ENCODE assay signal across 16 cellular contexts in the genomic region with DNA sequence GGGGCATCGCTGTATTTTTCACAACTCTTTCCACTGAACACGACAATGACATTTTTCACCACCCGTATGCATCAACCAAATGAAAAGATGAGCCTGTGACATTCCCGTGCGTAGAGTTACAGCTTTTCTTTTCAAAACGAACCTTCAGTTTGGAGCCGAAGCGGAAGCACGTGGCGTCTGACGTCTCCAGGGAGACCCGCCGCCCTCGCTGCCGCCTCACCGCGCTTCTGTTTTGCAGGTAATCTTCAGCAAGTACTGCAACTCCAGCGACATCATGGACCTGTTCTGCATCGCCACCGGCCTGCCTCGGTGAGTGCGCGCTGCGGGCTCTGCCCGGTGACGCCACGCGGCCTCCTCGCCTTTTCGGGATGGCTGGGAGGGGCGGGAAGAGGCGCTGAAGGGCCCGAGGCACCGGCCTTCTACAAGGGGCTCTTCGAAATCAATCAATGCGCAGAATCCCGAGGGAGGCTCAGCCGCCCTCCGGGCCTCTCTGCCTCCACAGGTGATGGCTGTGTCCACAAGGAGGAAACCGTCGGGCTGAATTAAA. TPM values are rescaled to one million over a fixed set of nuclear protein-coding genes. Genes with fewer than 3 reads are reported as not detected.
DNase-seq lines count a peak whose midpoint lies in the region; ATAC-seq and TF ChIP-seq lines count a peak whose summit lies in the region.
"Had no signal": no experiment of that assay in that cellular context is flagged by ENCODE, and none has a peak within 500 bp of the region (broad histone marks: within the 10 kb centered on the region; RNA-seq: fewer than 3 reads in every experiment).

No MANE protein-coding gene starts in this region.

- TF ChIP-seq CTCF in NB4 (IDR thresholded peaks at IDR 0.05; ENCODE audit: low read depth, low read length), result no peak

- CTCF ChIA-PET in activated CD8-positive, alpha-beta T cell treated with anti-CD3 and anti-CD28 coated beads, Interleukin-2, amount 10 ng/mL, durations not matched to agents 7 days and 5 days (lab: Charles Lee), result no interaction called here

- H3K27ac Mint-ChIP-seq in activated T-cell treated with anti-CD3 and anti-CD28 coated beads, Interleukin-2, amount 50 U/mL, for 72 hours, result no peak overlapping the region
- peak overlapping the region; percentile 100 for H3K27ac Mint-ChIP-seq in activated CD8-positive, alpha-beta T cell treated with anti-CD3 and anti-CD28 coated beads, Interleukin-2, amount 10 ng/mL, durations not matched to agents 7 days and 5 days
- peak overlapping the region in 1 of 2 donors; percentile 39 for H3K27ac Mint-ChIP-seq in natural killer cell treated with Interleukin-12 subunit alpha and Interleukin-12 subunit beta and Interleukin-15 and Interleukin-18, amount 100 ng/mL, for 72 hours

- H3K4me3 ChIP-seq in NB4 (ENCODE audit: low read depth, low read length), result peak overlapping the region; percentile 89
- H3K4me3 ChIP-seq: BLaER1, K562 had no signal

- H3K4me1 Mint-ChIP-seq in activated T-cell treated with anti-CD3 and anti-CD28 coated beads, Interleukin-2, amount 50 U/mL, for 72 hours (ENCODE audit: low read depth), result peaks cover 46% of the 10 kb centered on the region
- H3K4me1 Mint-ChIP-seq in activated CD8-positive, alpha-beta T cell treated with anti-CD3 and anti-CD28 coated beads, Interleukin-2, amount 10 ng/mL, durations not matched to agents 7 days and 5 days (ENCODE audit: low read depth), result peaks cover 50% of the 10 kb centered on the region
- peaks cover 31 to 36% of the 10 kb centered on the region in 2 donors for H3K4me1 Mint-ChIP-seq in natural killer cell treated with Interleukin-12 subunit alpha and Interleukin-12 subunit beta and Interleukin-15 and Interleukin-18, amount 100 ng/mL, for 72 hours (ENCODE audit: low read depth in 2 of 2)

- POLR2A ChIA-PET in activated CD8-positive, alpha-beta T cell treated with anti-CD3 and anti-CD28 coated beads, Interleukin-2, amount 10 ng/mL, durations not matched to agents 7 days and 5 days (lab: Charles Lee), result interaction anchor here (0.6 kb wide), 1 partner anchor 61 kb away, joined by 3 read pairs; no protein-coding TSS in a partner anchor

- peaks cover 0 to 4% of the 10 kb centered on the region in 2 donors for H3K36me3 Mint-ChIP-seq in activated T-cell treated with anti-CD3 and anti-CD28 coated beads, Interleukin-2, amount 50 U/mL, for 72 hours (ENCODE audit: insufficient read depth in 2 of 2)
- H3K36me3 Mint-ChIP-seq in activated CD8-positive, alpha-beta T cell treated with anti-CD3 and anti-CD28 coated beads, Interleukin-2, amount 10 ng/mL, durations not matched to agents 7 days and 5 days (ENCODE audit: low read depth), result peaks cover 2% of the 10 kb centered on the region
- no peaks in the 10 kb centered on the region for H3K36me3 Mint-ChIP-seq in natural killer cell treated with Interleukin-12 subunit alpha and Interleukin-12 subunit beta and Interleukin-15 and Interleukin-18, amount 100 ng/mL, for 72 hours

- no peak for ATAC-seq in activated T-cell treated with anti-CD3 and anti-CD28 coated beads, Interleukin-2, amount 50 U/mL, for 72 hours (replicated peaks in 1 of 2)
- ATAC-seq in activated CD8-positive, alpha-beta T cell treated with anti-CD3 and anti-CD28 coated beads, Interleukin-2, amount 10 ng/mL, durations not matched to agents 7 days and 5 days, result no peak
- no peak for ATAC-seq in natural killer cell treated with Interleukin-12 subunit alpha and Interleukin-12 subunit beta and Interleukin-15 and Interleukin-18, amount 100 ng/mL, for 72 hours
- no peak for ATAC-seq in GM18511 (IDR thresholded peaks at IDR 0.05; ENCODE audit: unreplicated experiment)
- ATAC-seq in GM21360 (IDR thresholded peaks at IDR 0.05; ENCODE audit: unreplicated experiment), result no peak
- ATAC-seq: K562 had no signal

- DNase-seq in activated T-cell treated with anti-CD3 and anti-CD28 coated beads, Interleukin-2, amount 50 U/mL, for 72 hours, result no peak
- DNase-seq in activated T-cell treated with anti-CD3 and anti-CD28 coated beads for 4 hours (no peak), NB4 (ENCODE audit: low read depth) (no peak), cortex of kidney (lab: John Stamatoyannopoulos, UW) (no peak)
- DNase-seq in activated CD8-positive, alpha-beta T cell treated with anti-CD3 and anti-CD28 coated beads, Interleukin-2, amount 10 ng/mL, durations not matched to agents 7 days and 5 days, result no peak
- DNase-seq in natural killer cell treated with Interleukin-12 subunit alpha and Interleukin-12 subunit beta and Interleukin-15 and Interleukin-18, amount 100 ng/mL, for 72 hours (ENCODE audit: low spot score), result no peak
- DNase-seq: DND-41; NCI-H1105; NCI-H2081 treated with DMSO at 0.1 percent for 48 hours; NCI-H748 treated with DMSO at 0.1 percent for 48 hours; NK-92 treated with Interleukin-12 subunit alpha and Interleukin-12 subunit beta, amount 100 ng/mL, for 24 hours; Right ventricle myocardium superior had no signal

- H3K4me3 Mint-ChIP-seq in activated T-cell treated with anti-CD3 and anti-CD28 coated beads, Interleukin-2, amount 50 U/mL, for 72 hours, result peak overlapping the region; percentile 40 to 89
- H3K4me3 Mint-ChIP-seq in activated CD8-positive, alpha-beta T cell treated with anti-CD3 and anti-CD28 coated beads, Interleukin-2, amount 10 ng/mL, durations not matched to agents 7 days and 5 days, result peak overlapping the region; percentile 28
- peak overlapping the region; percentile 3 for H3K4me3 Mint-ChIP-seq in natural killer cell treated with Interleukin-12 subunit alpha and Interleukin-12 subunit beta and Interleukin-15 and Interleukin-18, amount 100 ng/mL, for 72 hours

- H3K9me3 Mint-ChIP-seq in activated T-cell treated with anti-CD3 and anti-CD28 coated beads, Interleukin-2, amount 50 U/mL, for 72 hours, result no peaks in the 10 kb centered on the region
- H3K9me3 Mint-ChIP-seq in activated CD8-positive, alpha-beta T cell treated with anti-CD3 and anti-CD28 coated beads, Interleukin-2, amount 10 ng/mL, durations not matched to agents 7 days and 5 days (ENCODE audit: insufficient read depth), result no peaks in the 10 kb centered on the region
- no peaks in the 10 kb centered on the region for H3K9me3 Mint-ChIP-seq in natural killer cell treated with Interleukin-12 subunit alpha and Interleukin-12 subunit beta and Interleukin-15 and Interleukin-18, amount 100 ng/mL, for 72 hours

- no peak for TF ChIP-seq POLR2A in NB4 (IDR thresholded peaks at IDR 0.05; ENCODE audit: extremely low read depth, insufficient read length)

- H3K27me3 Mint-ChIP-seq in activated T-cell treated with anti-CD3 and anti-CD28 coated beads, Interleukin-2, amount 50 U/mL, for 72 hours (ENCODE audit: low read depth), result no peaks in the 10 kb centered on the region
- no peaks in the 10 kb centered on the region for H3K27me3 Mint-ChIP-seq in activated CD8-positive, alpha-beta T cell treated with anti-CD3 and anti-CD28 coated beads, Interleukin-2, amount 10 ng/mL, durations not matched to agents 7 days and 5 days (ENCODE audit: low read depth)
- H3K27me3 Mint-ChIP-seq in natural killer cell treated with Interleukin-12 subunit alpha and Interleukin-12 subunit beta and Interleukin-15 and Interleukin-18, amount 100 ng/mL, for 72 hours, result peaks cover 0 to 6% of the 10 kb centered on the region in 2 donors

RNA-seq across cellular contexts. Expression of a gene that starts 32.6 kb away (rescaled TPM):
- total RNA-seq in activated T-cell treated with anti-CD3 and anti-CD28 coated beads, Interleukin-2, amount 50 U/mL, for 72 hours, result 10 to 100 TPM; 11.8 to 19.3 TPM
- total RNA-seq in activated CD8-positive, alpha-beta T cell treated with anti-CD3 and anti-CD28 coated beads, Interleukin-2, amount 10 ng/mL, durations not matched to agents 7 days and 5 days, result 10 to 100 TPM in 1 of 2 experiments, 1 to 10 TPM in 1; 8.3 to 10.8 TPM
- 1 to 10 TPM; 1.4 to 2.2 TPM for total RNA-seq in natural killer cell treated with Interleukin-12 subunit alpha and Interleukin-12 subunit beta and Interleukin-15 and Interleukin-18, amount 100 ng/mL, for 72 hours

Comparison
In these comparisons a context has a peak if more than half of its experiments do, and no peak if none do; other contexts are left out.
1. H3K4me3 Mint-ChIP-seq: peak in every context shown above with its lines; median percentile 64 in activated T-cell treated with anti-CD3 and anti-CD28 coated beads, Interleukin-2, amount 50 U/mL, for 72 hours; 28 in activated CD8-positive, alpha-beta T cell treated with anti-CD3 and anti-CD28 coated beads, Interleukin-2, amount 10 ng/mL, durations not matched to agents 7 days and 5 days; 3 in natural killer cell treated with Interleukin-12 subunit alpha and Interleukin-12 subunit beta and Interleukin-15 and Interleukin-18, amount 100 ng/mL, for 72 hours.